ENCODE assay signal across 7 cellular contexts in the genomic region with DNA sequence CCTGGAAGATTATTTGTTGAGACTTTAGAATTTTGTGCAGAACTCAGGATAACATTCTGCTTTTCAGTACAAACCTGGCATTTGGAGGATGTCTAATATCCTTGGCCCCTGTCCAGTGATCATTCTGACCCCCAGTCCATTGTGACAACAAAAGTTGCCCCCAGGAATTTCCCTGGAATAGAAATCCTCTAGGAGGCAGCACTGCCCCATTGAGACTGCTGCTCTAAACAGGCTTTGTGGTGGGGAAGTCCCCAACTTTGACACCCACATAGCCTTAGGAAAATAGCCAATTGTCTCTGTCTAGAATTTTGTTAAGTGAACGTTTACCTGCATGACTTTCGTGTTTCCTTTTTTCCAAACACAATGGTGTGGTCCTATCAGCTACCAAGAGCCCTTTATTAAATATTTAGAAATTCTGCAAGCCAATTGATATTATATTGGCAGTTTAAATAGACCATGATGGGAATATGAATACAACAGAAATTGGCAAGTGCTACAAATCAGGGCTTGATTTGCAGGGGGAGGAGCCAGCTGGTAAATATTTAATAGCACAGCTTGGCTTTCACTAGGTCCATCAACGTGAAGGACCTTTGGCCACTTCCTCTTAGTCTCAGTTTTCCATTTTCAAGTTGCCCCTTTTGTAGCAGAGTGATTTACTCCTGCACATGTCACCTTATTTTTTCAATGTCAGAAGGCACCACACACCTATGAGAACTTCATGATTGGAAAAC.
DNase-seq lines count a peak whose midpoint lies in the region; ATAC-seq and TF ChIP-seq lines count a peak whose summit lies in the region.

No MANE protein-coding gene starts in this region.

- H3K27me3 ChIP-seq in Peyer's patch, result no peaks in the 10 kb centered on the region
- H3K27me3 ChIP-seq in gastroesophageal sphincter, result no peaks in the 10 kb centered on the region

- no peak overlapping the region for H3K4me3 ChIP-seq in HFF-Myc (replicated peaks; ENCODE audit: low read depth, low read length)
- no peak overlapping the region for H3K4me3 ChIP-seq in Peyer's patch
- no peak overlapping the region for H3K4me3 ChIP-seq in gastroesophageal sphincter

- TF ChIP-seq POLR2A in Peyer's patch (IDR thresholded peaks at IDR 0.05), result no peak
- no peak for TF ChIP-seq POLR2A in gastroesophageal sphincter (IDR thresholded peaks at IDR 0.05)

- H3K36me3 ChIP-seq in Peyer's patch (no peaks in the 10 kb centered on the region), gastroesophageal sphincter (no peaks in the 10 kb centered on the region)

- peaks cover 0 to 11% (median 0%) of the 10 kb centered on the region in 4 donors for H3K4me1 ChIP-seq in Peyer's patch
- no peaks in the 10 kb centered on the region for H3K4me1 ChIP-seq in gastroesophageal sphincter

- DNase-seq in GM10266 (ENCODE audit: extremely low spot score) (peak; percentile 37), HFF-Myc (ENCODE audit: extremely low read depth, low read depth) (no peak), Peyer's patch (peak in 1 of 3 donors; percentile 66), superior temporal gyrus (ENCODE audit: extremely low spot score) (peak; percentile 80), NOMO-1 treated with DMSO at 0.1 percent for 48 hours (lab: John Stamatoyannopoulos, UW; ENCODE audit: unreplicated experiment) (no peak)

- peak; percentile 59 for TF ChIP-seq CTCF in GM10266 (IDR thresholded peaks at IDR 0.05; ENCODE audit: control insufficient read depth, insufficient read depth, low read depth, missing control alignments)
- TF ChIP-seq CTCF in HFF-Myc (IDR thresholded peaks at IDR 0.05; ENCODE audit: low read depth, low read length, missing control alignments), result peak; percentile 72
- TF ChIP-seq CTCF in Peyer's patch (IDR thresholded peaks at IDR 0.05), result peak in 4 of 6 experiments; percentile 24 to 77 (median 66)
- peak; percentile 26 to 60 (median 37) for TF ChIP-seq CTCF in gastroesophageal sphincter (IDR thresholded peaks at IDR 0.05)

- no peak for TF ChIP-seq EP300 in gastroesophageal sphincter (IDR thresholded peaks at IDR 0.05)

- H3K27ac ChIP-seq in Peyer's patch, result peak overlapping the region in 2 of 4 donors; percentile 32
- no peak overlapping the region for H3K27ac ChIP-seq in gastroesophageal sphincter

- WGBS in gastroesophageal sphincter (ENCODE audit: low coverage in 1 of 2), 2 donors, result 59 to 60% methylated on average over 1 to 3 of the region's 3 CpGs

- ATAC-seq in gastroesophageal sphincter (no peak), GM19397 (IDR thresholded peaks at IDR 0.05; ENCODE audit: unreplicated experiment) (no peak)

- no peaks in the 10 kb centered on the region for H3K9me3 ChIP-seq in Peyer's patch
- H3K9me3 ChIP-seq in gastroesophageal sphincter, result peaks cover 0 to 4% (median 0%) of the 10 kb centered on the region in 3 donors

Comparison
In these comparisons a context has a peak if more than half of its experiments do, and no peak if none do; other contexts are left out.
1. DNase-seq: peak in GM10266 (single experiment) and superior temporal gyrus (single experiment); none in HFF-Myc (single experiment) and NOMO-1 treated with DMSO at 0.1 percent for 48 hours (single experiment).
2. Peak in every context shown above with its lines, with median percentiles within 50 percentile points of each other: CTCF ChIP-seq.